Comparison of ENCODE assay signal across 8 cellular contexts in the genomic region with DNA sequence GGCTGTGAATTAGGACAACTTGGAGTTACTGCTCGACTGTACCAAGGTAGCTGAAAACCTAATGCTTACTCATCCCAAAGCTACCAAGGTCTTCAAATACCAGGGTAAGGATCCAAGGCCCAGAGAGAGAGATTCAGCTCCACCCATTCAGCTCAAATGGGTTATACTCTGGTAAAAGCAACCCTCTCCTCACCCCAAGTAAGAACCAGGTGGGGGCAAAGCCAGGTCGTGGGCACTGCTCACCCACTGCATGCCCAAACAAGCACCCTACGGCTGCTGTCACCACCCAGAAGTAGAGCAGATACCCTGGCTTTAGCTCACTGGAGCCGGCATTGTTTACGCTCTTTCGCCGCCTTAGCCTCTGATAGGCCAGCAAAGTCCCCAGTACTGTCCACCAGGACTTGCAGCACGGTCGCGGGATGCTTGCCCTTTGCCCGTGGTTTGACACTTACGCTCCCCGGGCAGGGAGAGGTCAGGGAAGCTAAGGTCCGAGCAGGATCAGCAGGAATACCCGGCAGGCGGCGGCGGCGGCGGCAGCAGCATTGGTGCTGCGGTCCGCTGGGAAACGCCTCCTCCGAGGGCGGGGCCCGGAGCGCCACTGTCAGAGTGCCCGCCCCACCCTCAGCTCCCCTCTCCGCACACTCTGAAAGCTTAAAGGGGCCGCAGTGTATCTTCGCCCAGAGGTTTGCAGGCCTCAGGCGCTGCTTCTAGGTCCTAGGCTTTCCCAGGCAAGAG. TPM values are rescaled to one million over a fixed set of nuclear protein-coding genes. Genes with fewer than 3 reads are reported as not detected.
DNase-seq lines count a peak whose midpoint lies in the region; ATAC-seq and TF ChIP-seq lines count a peak whose summit lies in the region.

No MANE protein-coding gene starts in this region.

- peak overlapping the region in 1 of 2 donors; percentile 33 for H3K27ac Mint-ChIP-seq in natural killer cell treated with Interleukin-12 subunit alpha and Interleukin-12 subunit beta and Interleukin-15 and Interleukin-18, amount 100 ng/mL, for 72 hours

- H3K27ac ChIP-seq in ACC112 (ENCODE audit: low read depth, low read length) = no peak overlapping the region
- H3K27ac ChIP-seq in Peyer's patch = peak overlapping the region; percentile 26 to 72 (median 46)

- no peak overlapping the region for H2AFZ ChIP-seq in ACC112 (ENCODE audit: low read length, unreplicated experiment)

- H3K27me3 Mint-ChIP-seq in natural killer cell treated with Interleukin-12 subunit alpha and Interleukin-12 subunit beta and Interleukin-15 and Interleukin-18, amount 100 ng/mL, for 72 hours = no peaks in the 10 kb centered on the region

- H3K4me1 Mint-ChIP-seq in natural killer cell treated with Interleukin-12 subunit alpha and Interleukin-12 subunit beta and Interleukin-15 and Interleukin-18, amount 100 ng/mL, for 72 hours (ENCODE audit: low read depth in 2 of 2) = peaks cover 19% of the 10 kb centered on the region in 2 donors

- peak in 2 of 6 experiments; percentile 37 to 41 for TF ChIP-seq CTCF in Peyer's patch (IDR thresholded peaks at IDR 0.05)

- H3K4me1 ChIP-seq in ACC112 (ENCODE audit: control insufficient read depth, insufficient read depth, low read length, unreplicated experiment) = peaks cover 24% of the 10 kb centered on the region
- peaks cover 0 to 14% (median 2%) of the 10 kb centered on the region in 4 donors for H3K4me1 ChIP-seq in Peyer's patch

- ATAC-seq in GM18873 (IDR thresholded peaks at IDR 0.05; ENCODE audit: low FRiP score, unreplicated experiment) = peak; percentile 85
- ATAC-seq in HG03175 (IDR thresholded peaks at IDR 0.05; ENCODE audit: unreplicated experiment) = peak; percentile 96
- peak; percentile 100 for ATAC-seq in natural killer cell treated with Interleukin-12 subunit alpha and Interleukin-12 subunit beta and Interleukin-15 and Interleukin-18, amount 100 ng/mL, for 72 hours

- H3K36me3 ChIP-seq in ACC112 (ENCODE audit: insufficient read depth, low read length) (no peaks in the 10 kb centered on the region), Peyer's patch (no peaks in the 10 kb centered on the region)

- H3K36me3 Mint-ChIP-seq in natural killer cell treated with Interleukin-12 subunit alpha and Interleukin-12 subunit beta and Interleukin-15 and Interleukin-18, amount 100 ng/mL, for 72 hours = no peaks in the 10 kb centered on the region

- H3K4me3 Mint-ChIP-seq in natural killer cell treated with Interleukin-12 subunit alpha and Interleukin-12 subunit beta and Interleukin-15 and Interleukin-18, amount 100 ng/mL, for 72 hours = peak overlapping the region; percentile 76

- H3K27me3 ChIP-seq in ACC112 (ENCODE audit: insufficient read depth, low read length) (no peaks in the 10 kb centered on the region), Peyer's patch (no peaks in the 10 kb centered on the region)

- peak overlapping the region; percentile 75 for H3K4me3 ChIP-seq in ACC112 (ENCODE audit: low read depth, low read length)
- peak overlapping the region; percentile 30 to 67 (median 50) for H3K4me3 ChIP-seq in Peyer's patch

- no peaks in the 10 kb centered on the region for H3K9me3 ChIP-seq in Peyer's patch

- no peak for TF ChIP-seq POLR2A in Peyer's patch (IDR thresholded peaks at IDR 0.05)

- peaks cover 95% of the 10 kb centered on the region for H3K79me2 ChIP-seq in ACC112 (ENCODE audit: control insufficient read depth, insufficient read depth, low read length, unreplicated experiment)

- H3K9me3 Mint-ChIP-seq in natural killer cell treated with Interleukin-12 subunit alpha and Interleukin-12 subunit beta and Interleukin-15 and Interleukin-18, amount 100 ng/mL, for 72 hours = no peaks in the 10 kb centered on the region

- DNase-seq in Peyer's patch (peak; percentile 70 to 91 (median 91)), fibroblast of the conjunctiva (ENCODE audit: low read depth) (peak; percentile 40)
- peak; percentile 90 for DNase-seq in activated effector memory CD4-positive, alpha-beta T cell treated with anti-CD3 and anti-CD28 coated beads, Interleukin-2, amount 50 U/mL, for 16 hours
- peak; percentile 87 for DNase-seq in natural killer cell treated with Interleukin-12 subunit alpha and Interleukin-12 subunit beta and Interleukin-15 and Interleukin-18, amount 100 ng/mL, for 72 hours (ENCODE audit: low spot score)
- DNase-seq in stimulated activated naive CD4-positive, alpha-beta T cell treated with Interleukin-2 at 50 U/mL for 16 hours (lab: John Stamatoyannopoulos, UW) = peak; percentile 66

RNA-seq across cellular contexts. Expression of gene CKAP5, which starts 19.6 kb away (rescaled TPM):
- total RNA-seq in Peyer's patch = 10 to 100 TPM; 23.8 to 75.1 (median 26.7) TPM
- total RNA-seq in natural killer cell treated with Interleukin-12 subunit alpha and Interleukin-12 subunit beta and Interleukin-15 and Interleukin-18, amount 100 ng/mL, for 72 hours = 100 to 1,000 TPM in 1 of 2 donors, 10 to 100 TPM in 1; 98.1 to 164 TPM

Comparison
In these comparisons a context has a peak if more than half of its experiments do, and no peak if none do; other contexts are left out.
1. DNase-seq: peak in every context shown above with its lines; median percentile 91 in Peyer's patch; 90 in activated effector memory CD4-positive, alpha-beta T cell treated with anti-CD3 and anti-CD28 coated beads, Interleukin-2, amount 50 U/mL, for 16 hours; 87 in natural killer cell treated with Interleukin-12 subunit alpha and Interleukin-12 subunit beta and Interleukin-15 and Interleukin-18, amount 100 ng/mL, for 72 hours; 66 in stimulated activated naive CD4-positive, alpha-beta T cell treated with Interleukin-2 at 50 U/mL for 16 hours; 40 in fibroblast of the conjunctiva.